21 cellular contexts compared by ENCODE assay signal in genomic region chr1:162081316-162081715, GRCh38. TPM values are rescaled to one million over a fixed set of nuclear protein-coding genes. Genes with fewer than 3 reads are reported as not detected.
A peak's percentile ranks its signal among the peaks of the same experiment; 100 is the strongest.
DNase-seq lines count a peak whose midpoint lies in the region; TF ChIP-seq lines count a peak whose summit lies in the region.
"Had no signal": no experiment of that assay in that cellular context is flagged by ENCODE, and none has a peak within 500 bp of the region (broad histone marks: within the 10 kb centered on the region; RNA-seq: fewer than 3 reads in every experiment).

No MANE protein-coding gene starts in this region.

- H3K4me1 Mint-ChIP-seq in brain = peaks cover 43% of the 10 kb centered on the region
- H3K4me1 Mint-ChIP-seq: activated CD4-positive, alpha-beta memory T cell treated with anti-CD3 and anti-CD28 coated beads, Interleukin-2, amount 10 ng/mL, durations not matched to agents 7 days and 5 days; CD4-positive, CD25-positive, alpha-beta regulatory T cell; central memory CD8-positive, alpha-beta T cell; naive thymus-derived CD8-positive, alpha-beta T cell had no signal

- no peaks in the 10 kb centered on the region for H3K27me3 ChIP-seq in liver (ENCODE audit: control insufficient read depth in 4 of 4, insufficient read depth in 4 of 4, low read length in 3 of 4)
- H3K27me3 ChIP-seq: esophagus muscularis mucosa, ovary, sigmoid colon had no signal

- peaks cover 0 to 5% (median 1%) of the 10 kb centered on the region in 4 donors for H3K4me1 ChIP-seq in liver (ENCODE audit: control insufficient read depth in 4 of 4, insufficient read depth in 4 of 4, low read length in 3 of 4)

- no peak for TF ChIP-seq CTCF in brain (conservative IDR thresholded peaks at IDR 0.05)
- no peak for TF ChIP-seq CTCF in liver (IDR thresholded peaks at IDR 0.05; ENCODE audit: low read depth, low read length, missing input control)

- TF ChIP-seq RAD21 in liver (IDR thresholded peaks at IDR 0.05) = no peak

- H3K4me3 ChIP-seq in liver (ENCODE audit: low read depth in 1 of 3, low read length in 3 of 3) = no peak overlapping the region
- H3K4me3 ChIP-seq: esophagus muscularis mucosa, ovary, sigmoid colon had no signal

- no peak overlapping the region for H3K4me3 Mint-ChIP-seq in brain
- H3K4me3 Mint-ChIP-seq: activated CD4-positive, alpha-beta memory T cell treated with anti-CD3 and anti-CD28 coated beads, Interleukin-2, amount 10 ng/mL, durations not matched to agents 7 days and 5 days; CD4-positive, CD25-positive, alpha-beta regulatory T cell; central memory CD8-positive, alpha-beta T cell; naive thymus-derived CD8-positive, alpha-beta T cell; WTC11 had no signal

- peaks cover 4 to 12% (median 6%) of the 10 kb centered on the region in 5 experiments for H3K9me3 Mint-ChIP-seq in brain
- H3K9me3 Mint-ChIP-seq: activated CD4-positive, alpha-beta memory T cell treated with anti-CD3 and anti-CD28 coated beads, Interleukin-2, amount 10 ng/mL, durations not matched to agents 7 days and 5 days; central memory CD8-positive, alpha-beta T cell had no signal

- 75% methylated on average over 1 of the region's 1 CpG for WGBS in liver

- H3K9ac ChIP-seq in liver (ENCODE audit: low read depth in 1 of 2, low read length in 2 of 2) = no peak overlapping the region

- H3K27me3 Mint-ChIP-seq in brain = peaks cover 4% of the 10 kb centered on the region

- peaks cover 34% of the 10 kb centered on the region for H3K36me3 Mint-ChIP-seq in brain
- H3K36me3 Mint-ChIP-seq: CD4-positive, CD25-positive, alpha-beta regulatory T cell had no signal

- peak overlapping the region in 3 of 5 experiments; percentile 83 to 88 (median 84) for H3K27ac Mint-ChIP-seq in brain
- H3K27ac Mint-ChIP-seq: activated CD4-positive, alpha-beta memory T cell treated with anti-CD3 and anti-CD28 coated beads, Interleukin-2, amount 10 ng/mL, durations not matched to agents 7 days and 5 days; WTC11 had no signal

- H3K9me3 ChIP-seq in liver (ENCODE audit: control insufficient read depth in 4 of 4, low read length in 3 of 4) = no peaks in the 10 kb centered on the region
- H3K9me3 ChIP-seq: esophagus muscularis mucosa, ovary had no signal

- H3K36me3 ChIP-seq in liver (ENCODE audit: control insufficient read depth in 4 of 4, insufficient read depth in 3 of 4, low read depth in 1 of 4, low read length in 3 of 4) = no peaks in the 10 kb centered on the region
- H3K36me3 ChIP-seq: esophagus muscularis mucosa, ovary, sigmoid colon had no signal

- H3K27ac ChIP-seq in liver (ENCODE audit: low read depth in 1 of 2, low read length in 2 of 2) = peak overlapping the region in 1 of 2 donors; percentile 68
- H3K27ac ChIP-seq: esophagus muscularis mucosa, ovary had no signal

- DNase-seq in EL (peak; percentile 46), NCI-H226 (peak; percentile 84), NK-92 (lab: John Stamatoyannopoulos, UW; ENCODE audit: unreplicated experiment) (no peak), NCI-H345 (lab: John Stamatoyannopoulos, UW) (no peak)
- DNase-seq in activated CD4-positive, CD25-positive, alpha-beta regulatory T cell (lab: John Stamatoyannopoulos, UW) = no peak
- no peak for DNase-seq in effector CD4-positive, alpha-beta T cell
- DNase-seq: activated CD4-positive, alpha-beta memory T cell treated with anti-CD3 and anti-CD28 coated beads, Interleukin-2, amount 10 ng/mL, durations not matched to agents 7 days and 5 days; activated T-cell treated with anti-CD3 and anti-CD28 coated beads for 4 hours; amygdala; CD4-positive, CD25-positive, alpha-beta regulatory T cell; left cardiac atrium; naive thymus-derived CD8-positive, alpha-beta T cell; NCI-H748 treated with DMSO at 0.1 percent for 48 hours; ovary; sigmoid colon; T-helper 2 cell had no signal

TF ChIP-seq in liver, 16 proteins besides CTCF, POLR2A, EP300 and RAD21:
- no peak for TF ChIP-seq HNF4A (conservative IDR thresholded peaks at IDR 0.05)
- TF ChIP-seq ZBTB33 (IDR thresholded peaks at IDR 0.05) = no peak
- no peak for TF ChIP-seq SP1 (IDR thresholded peaks at IDR 0.05)
- TF ChIP-seq JUND (IDR thresholded peaks at IDR 0.05) = peak; percentile 18 to 27
- no peak for TF ChIP-seq TAF1 (conservative IDR thresholded peaks at IDR 0.05)
TF ChIP-seq in liver: peak in this region for 1.

RNA-seq across cellular contexts. Expression of gene NOS1AP, which starts 11.8 kb away (rescaled TPM):
- polyA plus RNA-seq in brain (ENCODE audit: insufficient read depth, low read depth, low replicate concordance) = 4.9 TPM
- 10 to 100 TPM in 1 of 2 donors, 1 to 10 TPM in 1; 1.4 to 13.0 TPM for total RNA-seq in liver
- 1 to 10 TPM; 3.5 to 5.5 TPM for polyA plus RNA-seq in liver
- total RNA-seq: CD4-positive, CD25-positive, alpha-beta regulatory T cell; naive thymus-derived CD8-positive, alpha-beta T cell had no signal
- polyA plus RNA-seq: CD4-positive, CD25-positive, alpha-beta regulatory T cell; naive thymus-derived CD8-positive, alpha-beta T cell had no signal

RNA-seq across cellular contexts. Expression of gene OLFML2B, which starts 57.6 kb away (rescaled TPM):
- 3.4 TPM for polyA plus RNA-seq in brain (ENCODE audit: insufficient read depth, low read depth, low replicate concordance)
- under 1 TPM; 0.65 to 0.84 TPM for total RNA-seq in liver
- polyA plus RNA-seq in liver = under 1 TPM; 0.54 to 0.82 TPM
- total RNA-seq: activated CD4-positive, alpha-beta memory T cell treated with anti-CD3 and anti-CD28 coated beads, Interleukin-2, amount 10 ng/mL, durations not matched to agents 7 days and 5 days; CD4-positive, CD25-positive, alpha-beta regulatory T cell had no signal

Comparison
In these comparisons a context has a peak if more than half of its experiments do, and no peak if none do; other contexts are left out.
1. DNase-seq: peak in EL (single experiment) and NCI-H226 (single experiment); none in NK-92 (single experiment), activated CD4-positive, CD25-positive, alpha-beta regulatory T cell (0 of 4), NCI-H345 (single experiment) and effector CD4-positive, alpha-beta T cell (single experiment).